ENCODE assay signal across 24 cellular contexts in genomic region chr15:51218249-51218648, GRCh38.
DNase-seq lines count a peak whose midpoint lies in the region; ATAC-seq and TF ChIP-seq lines count a peak whose summit lies in the region.
"Had no signal": no experiment of that assay in that cellular context is flagged by ENCODE, and none has a peak within 500 bp of the region (broad histone marks: within the 10 kb centered on the region; RNA-seq: fewer than 3 reads in every experiment).

No MANE protein-coding gene starts in this region.

- H3K79me2 ChIP-seq in GM23248 (ENCODE audit: insufficient read depth), result no peaks in the 10 kb centered on the region

- H3K9ac ChIP-seq in GM23248, result no peak overlapping the region

- H3K4me2 ChIP-seq in GM23248 (ENCODE audit: unreplicated experiment), result no peak overlapping the region

- WGBS in GM23248 (ENCODE audit: low coverage in 1 of 2, low lambda C conversion rate in 2 of 2, missing lambda C conversion rate in 2 of 2), 2 experiments, result 53 to 67% methylated on average over 2 of the region's 2 CpGs

- intact Hi-C loops in sciatic nerve (cut with DNase I) (no loop called here), Right ventricle myocardium inferior (cut with DNase I) (no loop called here)

- no peaks in the 10 kb centered on the region for H3K36me3 ChIP-seq in GM23248 (ENCODE audit: low read depth)
- H3K36me3 ChIP-seq in H7 (replicated peaks; ENCODE audit: control insufficient read depth, insufficient read depth, low read length), result no peaks in the 10 kb centered on the region
- H3K36me3 ChIP-seq: SJCRH30 had no signal

- DNase-seq in GM23248, result no peak
- peak; percentile 58 for DNase-seq in astrocyte of the hippocampus (ENCODE audit: low read depth, low spot score)
- peak; percentile 87 for DNase-seq in fibroblast of the aortic adventitia (ENCODE audit: low read depth)
- DNase-seq in sciatic nerve (ENCODE audit: low spot score), result no peak
- no peak for DNase-seq in Right ventricle myocardium inferior (ENCODE audit: missing footprints)
- no peak for DNase-seq in amygdala (lab: John Stamatoyannopoulos, UW)
- DNase-seq in LoVo (ENCODE audit: low spot score), result no peak
- no peak for DNase-seq in H7
- DNase-seq: 8988T; AML-193; C1 segment of cervical spinal cord; CD8-positive, alpha-beta T cell; GDM1; H9; KBM-7; NCI-H1092 treated with DMSO at 0.1 percent for 48 hours; NCI-H1436 treated with DMSO at 0.1 percent for 48 hours; NCI-H2029; NCI-H2227 treated with DMSO at 0.1 percent for 48 hours; NCI-H510A; SJCRH30 had no signal

- ATAC-seq in sciatic nerve (peak; percentile 79), Right ventricle myocardium inferior (no peak)
- ATAC-seq: CD8-positive, alpha-beta T cell; HepG2; Panc1 had no signal

- peak overlapping the region; percentile 58 for H2AFZ ChIP-seq in GM23248

- H3K4me1 ChIP-seq in GM23248 (ENCODE audit: insufficient read depth), result peaks cover 5% of the 10 kb centered on the region
- H3K4me1 ChIP-seq: SJCRH30 had no signal

- TF ChIP-seq CTCF in fibroblast of the aortic adventitia (IDR thresholded peaks at IDR 0.05; ENCODE audit: insufficient read depth, low read length), result no peak

- H3K4me3 ChIP-seq in GM23248, result no peak overlapping the region
- H3K4me3 ChIP-seq in fibroblast of the aortic adventitia (ENCODE audit: low read depth, low read length), result no peak overlapping the region
- no peak overlapping the region for H3K4me3 ChIP-seq in H7 (ENCODE audit: insufficient read depth, low read depth, low read length)
- H3K4me3 ChIP-seq: SJCRH30 had no signal

- peaks cover 10% of the 10 kb centered on the region for H3F3A ChIP-seq in GM23248 (ENCODE audit: insufficient read depth)

- no peaks in the 10 kb centered on the region for H3K9me3 ChIP-seq in GM23248 (ENCODE audit: low read depth)
- H3K9me3 ChIP-seq: SJCRH30 had no signal

- no peaks in the 10 kb centered on the region for H3K9me2 ChIP-seq in GM23248 (ENCODE audit: insufficient read depth)

- H4K20me1 ChIP-seq in GM23248 (ENCODE audit: insufficient read depth), result no peaks in the 10 kb centered on the region

- H3K27me3 ChIP-seq in GM23248 (replicated peaks; ENCODE audit: insufficient read depth) (no peaks in the 10 kb centered on the region), H7 (ENCODE audit: control insufficient read depth, insufficient read depth, low read length) (no peaks in the 10 kb centered on the region)
- H3K27me3 ChIP-seq: SJCRH30 had no signal

- no peak overlapping the region for H3K27ac ChIP-seq in GM23248
- H3K27ac ChIP-seq: HL-60, SJCRH30 had no signal

- in situ Hi-C loops in GM23248 (cut with MboI), result no loop called here

Comparison
In these comparisons a context has a peak if more than half of its experiments do, and no peak if none do; other contexts are left out.
1. DNase-seq: peak in astrocyte of the hippocampus (single experiment) and fibroblast of the aortic adventitia (single experiment); none in GM23248 (single experiment), sciatic nerve (single experiment), Right ventricle myocardium inferior (single experiment), amygdala (0 of 56), LoVo (single experiment) and H7 (single experiment).